ENCODE assay signal across 19 cellular contexts in the genomic region with DNA sequence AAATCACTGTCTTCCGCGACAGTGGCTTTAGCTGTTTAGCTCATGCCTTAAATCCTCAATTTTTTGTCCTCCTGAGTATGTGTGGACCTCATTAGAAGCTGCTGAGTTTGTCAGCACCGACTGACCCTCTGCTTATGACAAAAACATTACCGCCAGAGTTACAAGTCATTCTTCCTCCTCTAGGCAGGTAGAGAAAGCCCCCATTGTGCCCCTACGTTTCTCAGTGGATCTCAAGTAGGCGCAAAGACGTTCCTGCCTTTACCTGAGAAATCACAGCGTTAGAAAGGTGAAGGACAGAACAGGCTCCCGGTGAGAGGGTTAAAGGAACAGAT.
A peak's percentile ranks its signal among the peaks of the same experiment; 100 is the strongest.
DNase-seq lines count a peak whose midpoint lies in the region; ATAC-seq and TF ChIP-seq lines count a peak whose summit lies in the region.
"Had no signal": no experiment of that assay in that cellular context is flagged by ENCODE, and none has a peak within 500 bp of the region (broad histone marks: within the 10 kb centered on the region; RNA-seq: fewer than 3 reads in every experiment).

No MANE protein-coding gene starts in this region.

- no peak overlapping the region for H2AFZ ChIP-seq in PC-3 (ENCODE audit: low read length)
- H2AFZ ChIP-seq: GM23248, PC-9 had no signal

- TF ChIP-seq POLR2A in spleen (IDR thresholded peaks at IDR 0.05) = no peak

- no peak overlapping the region for H3K4me3 Mint-ChIP-seq in activated CD8-positive, alpha-beta T cell treated with anti-CD3 and anti-CD28 coated beads for 36 hours
- no peak overlapping the region for H3K4me3 Mint-ChIP-seq in activated CD8-positive, alpha-beta T cell treated with anti-CD3 and anti-CD28 coated beads, Interleukin-2, amount 10 ng/mL, durations not matched to agents 7 days and 5 days
- H3K4me3 Mint-ChIP-seq in glutamatergic neuron (ENCODE audit: unreplicated experiment) = no peak overlapping the region
- H3K4me3 Mint-ChIP-seq: B cell; CD4-positive, alpha-beta memory T cell; HFFc6; IgD-negative memory B cell had no signal

- peaks cover 12% of the 10 kb centered on the region for H3K27me3 Mint-ChIP-seq in activated CD8-positive, alpha-beta T cell treated with anti-CD3 and anti-CD28 coated beads for 36 hours
- H3K27me3 Mint-ChIP-seq in activated CD8-positive, alpha-beta T cell treated with anti-CD3 and anti-CD28 coated beads, Interleukin-2, amount 10 ng/mL, durations not matched to agents 7 days and 5 days (ENCODE audit: low read depth) = peaks cover 7% of the 10 kb centered on the region
- H3K27me3 Mint-ChIP-seq in glutamatergic neuron (ENCODE audit: unreplicated experiment) = no peaks in the 10 kb centered on the region
- H3K27me3 Mint-ChIP-seq: IgD-negative memory B cell had no signal

- no peaks in the 10 kb centered on the region for H4K20me1 ChIP-seq in PC-3 (ENCODE audit: low read length)

- BruUV-seq in PC-3 (replicated peaks; lab: Mats Ljungman, UMichigan) = no TSS peak

- H3K27me3 ChIP-seq in PC-3 (ENCODE audit: low read length) = peaks cover 15% of the 10 kb centered on the region; the same call in 1 of the 2 replicates
- peaks cover 0 to 34% (median 0%) of the 10 kb centered on the region in 7 donors for H3K27me3 ChIP-seq in spleen (replicated peaks in 1 of 7)

- H3K9ac ChIP-seq in PC-3 (ENCODE audit: low read length) = no peak overlapping the region
- H3K9ac ChIP-seq: GM23248 had no signal

- no peaks in the 10 kb centered on the region for H3K4me1 ChIP-seq in PC-3 (ENCODE audit: insufficient read depth, low read length)
- H3K4me1 ChIP-seq in spleen = no peaks in the 10 kb centered on the region

- no peak overlapping the region for H3K27ac Mint-ChIP-seq in activated CD8-positive, alpha-beta T cell treated with anti-CD3 and anti-CD28 coated beads for 36 hours
- H3K27ac Mint-ChIP-seq in activated CD8-positive, alpha-beta T cell treated with anti-CD3 and anti-CD28 coated beads, Interleukin-2, amount 10 ng/mL, durations not matched to agents 7 days and 5 days = no peak overlapping the region
- H3K27ac Mint-ChIP-seq in glutamatergic neuron (ENCODE audit: unreplicated experiment) = no peak overlapping the region
- H3K27ac Mint-ChIP-seq: B cell; CD4-positive, alpha-beta memory T cell; HFFc6; IgD-negative memory B cell had no signal

- POLR2A ChIA-PET in activated CD8-positive, alpha-beta T cell treated with anti-CD3 and anti-CD28 coated beads for 36 hours (lab: Charles Lee) = interaction anchor here (0.6 kb wide), 1 partner anchor 103 kb away, joined by 3 read pairs; no protein-coding TSS in a partner anchor
- POLR2A ChIA-PET in activated CD8-positive, alpha-beta T cell treated with anti-CD3 and anti-CD28 coated beads, Interleukin-2, amount 10 ng/mL, durations not matched to agents 7 days and 5 days (lab: Charles Lee) = no interaction called here
- POLR2A ChIA-PET in PC-3 (lab: Charles Lee; ENCODE audit: unreplicated experiment) = no interaction called here

- no peaks in the 10 kb centered on the region for H3K36me3 Mint-ChIP-seq in activated CD8-positive, alpha-beta T cell treated with anti-CD3 and anti-CD28 coated beads for 36 hours (ENCODE audit: low read depth)
- H3K36me3 Mint-ChIP-seq in activated CD8-positive, alpha-beta T cell treated with anti-CD3 and anti-CD28 coated beads, Interleukin-2, amount 10 ng/mL, durations not matched to agents 7 days and 5 days (ENCODE audit: low read depth) = no peaks in the 10 kb centered on the region
- H3K36me3 Mint-ChIP-seq in glutamatergic neuron (ENCODE audit: unreplicated experiment) = peaks cover 18% of the 10 kb centered on the region
- H3K36me3 Mint-ChIP-seq: CD4-positive, alpha-beta memory T cell; IgD-negative memory B cell had no signal

- H3K4me3 ChIP-seq in PC-3 (ENCODE audit: low read length) (no peak overlapping the region), spleen (no peak overlapping the region)
- H3K4me3 ChIP-seq: GM23248, PC-9 had no signal

- no peak overlapping the region for H3K4me2 ChIP-seq in PC-3 (ENCODE audit: low read length)
- H3K4me2 ChIP-seq: PC-9 had no signal

- H3K9me3 Mint-ChIP-seq in activated CD8-positive, alpha-beta T cell treated with anti-CD3 and anti-CD28 coated beads for 36 hours = peaks cover 5% of the 10 kb centered on the region
- H3K9me3 Mint-ChIP-seq in activated CD8-positive, alpha-beta T cell treated with anti-CD3 and anti-CD28 coated beads, Interleukin-2, amount 10 ng/mL, durations not matched to agents 7 days and 5 days (ENCODE audit: insufficient read depth) = no peaks in the 10 kb centered on the region
- peaks cover 7% of the 10 kb centered on the region for H3K9me3 Mint-ChIP-seq in glutamatergic neuron (ENCODE audit: unreplicated experiment)

- H3K4me1 Mint-ChIP-seq in activated CD8-positive, alpha-beta T cell treated with anti-CD3 and anti-CD28 coated beads for 36 hours (ENCODE audit: low read depth) = peaks cover 2% of the 10 kb centered on the region
- H3K4me1 Mint-ChIP-seq in activated CD8-positive, alpha-beta T cell treated with anti-CD3 and anti-CD28 coated beads, Interleukin-2, amount 10 ng/mL, durations not matched to agents 7 days and 5 days (ENCODE audit: low read depth) = no peaks in the 10 kb centered on the region
- H3K4me1 Mint-ChIP-seq in glutamatergic neuron (ENCODE audit: low read depth, unreplicated experiment) = no peaks in the 10 kb centered on the region
- H3K4me1 Mint-ChIP-seq: B cell; CD4-positive, alpha-beta memory T cell; IgD-negative memory B cell had no signal

- TF ChIP-seq CTCF in activated CD8-positive, alpha-beta T cell treated with anti-CD3 and anti-CD28 coated beads for 36 hours (IDR thresholded peaks at IDR 0.05) = no peak
- TF ChIP-seq CTCF in PC-3 (conservative IDR thresholded peaks at IDR 0.05; ENCODE audit: low read depth, low read length) (0 out of 2 replicates have a peak, but pooled peaks have one; percentile 5), glutamatergic neuron (IDR thresholded peaks at IDR 0.05; ENCODE audit: partially characterized antibody, unreplicated experiment) (peak; percentile 5), spleen (IDR thresholded peaks at IDR 0.05 in 8 of 11, conservative IDR thresholded peaks at IDR 0.05 in 3 of 11) (no peak)

- H3F3A ChIP-seq in PC-3 (ENCODE audit: low read length, unreplicated experiment) = no peaks in the 10 kb centered on the region

- H3K9me2 ChIP-seq in PC-3 (replicated peaks; ENCODE audit: low read length) = no peaks in the 10 kb centered on the region

- 42 to 50% (median 44%) methylated on average over 9 of the region's 9 CpGs for WGBS in spleen, 5 donors

- H3K79me2 ChIP-seq in PC-3 (ENCODE audit: low read length) = no peaks in the 10 kb centered on the region

- H3K27ac ChIP-seq in PC-3 (ENCODE audit: low read length) (no peak overlapping the region), spleen (no peak overlapping the region)
- H3K27ac ChIP-seq: 22Rv1, GM23248, PC-9 had no signal

- intact Hi-C loops in activated CD8-positive, alpha-beta T cell treated with anti-CD3 and anti-CD28 coated beads for 36 hours (cut with micrococcal nuclease) = no loop called here
- intact Hi-C loops in PC-3 (cut with micrococcal nuclease) = no loop called here
- intact Hi-C loops in spleen (cut with DNase I; ENCODE audit: low total_unique reads) = no loop called here

- CTCF ChIA-PET in activated CD8-positive, alpha-beta T cell treated with anti-CD3 and anti-CD28 coated beads for 36 hours (lab: Charles Lee) = interaction anchor here (0.7 to 2.1 kb wide), 5 partner anchors 79 to 222 kb away, joined by 3 to 18 read pairs (median 3); no protein-coding TSS in a partner anchor
- CTCF ChIA-PET in activated CD8-positive, alpha-beta T cell treated with anti-CD3 and anti-CD28 coated beads, Interleukin-2, amount 10 ng/mL, durations not matched to agents 7 days and 5 days (lab: Charles Lee) = no interaction called here
- CTCF ChIA-PET in PC-3 (lab: Charles Lee) = no interaction called here

- H3K36me3 ChIP-seq in PC-3 (ENCODE audit: low read depth, low read length) = no peaks in the 10 kb centered on the region
- no peaks in the 10 kb centered on the region for H3K36me3 ChIP-seq in spleen

- no peaks in the 10 kb centered on the region for H3K9me3 ChIP-seq in PC-3 (ENCODE audit: low read length)
- peaks cover 0 to 9% (median 0%) of the 10 kb centered on the region in 8 donors for H3K9me3 ChIP-seq in spleen

- ATAC-seq in activated CD8-positive, alpha-beta T cell treated with anti-CD3 and anti-CD28 coated beads for 36 hours = peak; percentile 13
- no peak for ATAC-seq in activated CD8-positive, alpha-beta T cell treated with anti-CD3 and anti-CD28 coated beads, Interleukin-2, amount 10 ng/mL, durations not matched to agents 7 days and 5 days
- ATAC-seq in PC-3 (no peak), GM21786 (IDR thresholded peaks at IDR 0.05; ENCODE audit: unreplicated experiment) (no peak)

- DNase-seq in activated CD8-positive, alpha-beta T cell treated with anti-CD3 and anti-CD28 coated beads for 36 hours = no peak
- DNase-seq in activated CD8-positive, alpha-beta T cell treated with anti-CD3 and anti-CD28 coated beads, Interleukin-2, amount 10 ng/mL, durations not matched to agents 7 days and 5 days = no peak
- DNase-seq in PC-3 (no peak), glutamatergic neuron (no peak), spleen (no peak), NCI-H446 (lab: John Stamatoyannopoulos, UW) (no peak)
- no peak for DNase-seq in NK-92 treated with Interleukin-12 subunit alpha and Interleukin-12 subunit beta, amount 100 ng/mL, for 24 hours (lab: John Stamatoyannopoulos, UW)
- DNase-seq: CD4-positive, alpha-beta memory T cell; DMS79; HFFc6; NCI-H187 treated with DMSO at 0.1 percent for 48 hours; NCI-H345; NCI-H526 treated with DMSO at 0.1 percent for 48 hours; PC-9 had no signal

Comparison
In these comparisons a context has a peak if more than half of its experiments do, and no peak if none do; other contexts are left out.
1. CTCF ChIP-seq: peak in PC-3 (single experiment) and glutamatergic neuron (single experiment); none in activated CD8-positive, alpha-beta T cell treated with anti-CD3 and anti-CD28 coated beads for 36 hours (single experiment) and spleen (0 of 11).